ENCODE assay signal across 8 cellular contexts in the genomic region with DNA sequence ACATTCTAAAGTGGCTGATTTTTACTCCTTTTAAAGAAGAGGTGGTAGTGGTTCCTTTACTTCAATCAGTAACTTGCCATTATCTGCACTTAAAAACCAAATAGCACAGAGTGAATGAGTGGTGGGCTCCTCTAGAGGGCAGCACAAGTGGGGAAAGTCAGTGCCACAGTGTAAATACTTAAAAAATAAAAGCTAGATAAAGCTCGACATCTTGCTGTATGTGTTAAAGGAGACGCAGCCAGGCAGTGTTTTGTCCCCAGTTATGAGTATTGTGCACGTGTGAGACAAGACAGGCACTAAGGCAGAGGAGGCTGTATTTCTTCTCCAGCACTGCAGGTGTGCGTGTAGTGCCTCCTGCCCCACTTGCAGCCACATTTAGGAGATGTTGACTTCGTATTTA. TPM values are rescaled to one million over a fixed set of nuclear protein-coding genes. Genes with fewer than 3 reads are reported as not detected.
DNase-seq lines count a peak whose midpoint lies in the region; ATAC-seq and TF ChIP-seq lines count a peak whose summit lies in the region.

No MANE protein-coding gene starts in this region.

- H3K27me3 ChIP-seq in upper lobe of right lung: no peaks in the 10 kb centered on the region

- H3K4me1 ChIP-seq in upper lobe of right lung: no peaks in the 10 kb centered on the region

- peaks cover 81% of the 10 kb centered on the region for H3K36me3 Mint-ChIP-seq in activated T-helper 17 cell treated with anti-CD3 and anti-CD28 coated beads, Interleukin-2, amount 50 U/mL, for 72 hours (ENCODE audit: low read depth)

- DNase-seq in DMS 273 treated with DMSO at 0.1 percent for 48 hours (lab: John Stamatoyannopoulos, UW): peak; percentile 2
- DNase-seq in inferior parietal cortex (ENCODE audit: extremely low spot score): peak; percentile 42
- DNase-seq in upper lobe of right lung: no peak

- H3K9me3 ChIP-seq in upper lobe of right lung: no peaks in the 10 kb centered on the region

- no peak overlapping the region for H3K27ac ChIP-seq in upper lobe of right lung

- H3K4me3 ChIP-seq in upper lobe of right lung: no peak overlapping the region

- peak; percentile 74 for TF ChIP-seq CTCF in LNCAP (IDR thresholded peaks at IDR 0.05)
- TF ChIP-seq CTCF in upper lobe of right lung (IDR thresholded peaks at IDR 0.05): peak; percentile 48

- no peaks in the 10 kb centered on the region for H3K27me3 Mint-ChIP-seq in activated T-helper 17 cell treated with anti-CD3 and anti-CD28 coated beads, Interleukin-2, amount 50 U/mL, for 72 hours

- H3K9me3 Mint-ChIP-seq in activated T-helper 17 cell treated with anti-CD3 and anti-CD28 coated beads, Interleukin-2, amount 50 U/mL, for 72 hours: no peaks in the 10 kb centered on the region

- H3K27ac Mint-ChIP-seq in activated T-helper 17 cell treated with anti-CD3 and anti-CD28 coated beads, Interleukin-2, amount 50 U/mL, for 72 hours: no peak overlapping the region

- ATAC-seq in GM19035 (IDR thresholded peaks at IDR 0.05; ENCODE audit: unreplicated experiment) (peak; percentile 73), upper lobe of right lung (peak; percentile 71), GM18873 (IDR thresholded peaks at IDR 0.05; ENCODE audit: low FRiP score, unreplicated experiment) (no peak), GM19023 (IDR thresholded peaks at IDR 0.05; ENCODE audit: unreplicated experiment) (no peak)
- peak; percentile 34 for ATAC-seq in activated T-helper 17 cell treated with anti-CD3 and anti-CD28 coated beads, Interleukin-2, amount 50 U/mL, for 72 hours (replicated peaks)

- H3K4me3 Mint-ChIP-seq in activated T-helper 17 cell treated with anti-CD3 and anti-CD28 coated beads, Interleukin-2, amount 50 U/mL, for 72 hours: no peak overlapping the region

- intact Hi-C loops in upper lobe of right lung (cut with DNase I): no loop called here

- H3K36me3 ChIP-seq in upper lobe of right lung: peaks cover 48% of the 10 kb centered on the region

- H3K4me1 Mint-ChIP-seq in activated T-helper 17 cell treated with anti-CD3 and anti-CD28 coated beads, Interleukin-2, amount 50 U/mL, for 72 hours: no peaks in the 10 kb centered on the region

RNA-seq across cellular contexts. Expression of gene NAP1L5, which starts 24.6 kb away (rescaled TPM):
- 1 to 10 TPM; 2.0 to 4.1 TPM for total RNA-seq in activated T-helper 17 cell treated with anti-CD3 and anti-CD28 coated beads, Interleukin-2, amount 50 U/mL, for 72 hours
- total RNA-seq in upper lobe of right lung: 3.2 TPM

Comparison
In these comparisons a context has a peak if more than half of its experiments do, and no peak if none do; other contexts are left out.
1. ATAC-seq: peak in GM19035 (single experiment), activated T-helper 17 cell treated with anti-CD3 and anti-CD28 coated beads, Interleukin-2, amount 50 U/mL, for 72 hours (single experiment) and upper lobe of right lung (single experiment); none in GM18873 (single experiment) and GM19023 (single experiment).